ENCODE assay signal across 8 cellular contexts in genomic region chr9:120868339-120868675, GRCh38. TPM values are rescaled to one million over a fixed set of nuclear protein-coding genes. Genes with fewer than 3 reads are reported as not detected.
DNase-seq lines count a peak whose midpoint lies in the region; ATAC-seq and TF ChIP-seq lines count a peak whose summit lies in the region.

No MANE protein-coding gene starts in this region.

- 10 to 15% methylated on average over 11 of the region's 11 CpGs for WGBS in esophagus, 2 donors

- TF ChIP-seq POLR2A in Peyer's patch (IDR thresholded peaks at IDR 0.05) = peak in 1 of 2 donors; percentile 59

- H3K27ac ChIP-seq in Peyer's patch (peak overlapping the region; percentile 76 to 90 (median 88)), esophagus (ENCODE audit: low read depth in 2 of 2, low read length in 1 of 2) (peak overlapping the region; percentile 84 to 85)

- H3K36me3 ChIP-seq in Peyer's patch = peaks cover 0 to 22% (median 0%) of the 10 kb centered on the region in 3 donors
- H3K36me3 ChIP-seq in esophagus (ENCODE audit: control insufficient read depth in 2 of 2, insufficient read depth in 2 of 2, low read length in 1 of 2) = peaks cover 10 to 21% of the 10 kb centered on the region in 2 donors

- no peak for DNase-seq in Peyer's patch
- DNase-seq in renal cortical epithelial cell (ENCODE audit: low read depth) = peak; percentile 73
- no peak for DNase-seq in NCI-H2107 treated with DMSO at 0.1 percent for 48 hours (lab: John Stamatoyannopoulos, UW; ENCODE audit: unreplicated experiment)
- DNase-seq in HT-29 (ENCODE audit: low spot score) = no peak

- H3K4me3 ChIP-seq in Peyer's patch (peak overlapping the region; percentile 45 to 71 (median 60)), esophagus (ENCODE audit: low read depth in 1 of 2, low read length in 2 of 2) (peak overlapping the region; percentile 12)

- H3K27me3 ChIP-seq in Peyer's patch = no peaks in the 10 kb centered on the region
- H3K27me3 ChIP-seq in esophagus (ENCODE audit: control insufficient read depth in 1 of 2, insufficient read depth in 2 of 2, low read length in 2 of 2) = no peaks in the 10 kb centered on the region

- H3K9me3 ChIP-seq in Peyer's patch (no peaks in the 10 kb centered on the region), esophagus (ENCODE audit: control insufficient read depth in 2 of 2, insufficient read depth in 1 of 2, low read depth in 1 of 2, low read length in 1 of 2) (peaks cover 0 to 2% of the 10 kb centered on the region in 2 donors)

- ATAC-seq in esophagus mucosa (no peak), HG03521 (IDR thresholded peaks at IDR 0.05; ENCODE audit: unreplicated experiment) (no peak)

- TF ChIP-seq CTCF in GM12872 (IDR thresholded peaks at IDR 0.05; ENCODE audit: insufficient read depth, low read depth, low read length) (0 out of 3 replicates have a peak, but pooled peaks have one; percentile 3), Peyer's patch (IDR thresholded peaks at IDR 0.05) (peak in 3 of 6 experiments; percentile 26 to 36 (median 27))

- H3K4me1 ChIP-seq in Peyer's patch (peaks cover 0 to 8% (median 5%) of the 10 kb centered on the region in 4 donors), esophagus (ENCODE audit: control insufficient read depth in 2 of 2, insufficient read depth in 2 of 2, low read length in 1 of 2) (peaks cover 2 to 9% of the 10 kb centered on the region in 2 donors)

RNA-seq across cellular contexts. Expression of gene PHF19, which starts 8.7 kb away (rescaled TPM):
- total RNA-seq in Peyer's patch = 10 to 100 TPM in 3 of 4 donors, 1 to 10 TPM in 1; 7.2 to 76.7 (median 20.6) TPM
- polyA plus RNA-seq in esophagus = 10 to 100 TPM; 22.3 to 28.8 TPM
- 8.0 and 21.4 TPM in 2 replicates for total RNA-seq in renal cortical epithelial cell
- total RNA-seq in esophagus mucosa = 25.3 TPM
- total RNA-seq in HT-29 (2014; rRNA removed; shearing (Covaris generic)) = 100 and 106 TPM in 2 replicates

RNA-seq across cellular contexts. Expression of gene PSMD5, which starts 25.6 kb away (rescaled TPM):
- total RNA-seq in Peyer's patch (10 to 100 TPM; 23.8 to 46.2 (median 30.9) TPM), renal cortical epithelial cell (25.5 and 38.4 TPM in 2 replicates), esophagus mucosa (45.2 TPM)
- 10 to 100 TPM; 12.1 to 15.8 TPM for polyA plus RNA-seq in esophagus
- 17.4 and 26.5 TPM in 2 replicates for total RNA-seq in HT-29 (2014; rRNA removed; shearing (Covaris generic))

RNA-seq across cellular contexts. Expression of gene TRAF1, which starts 58.3 kb away (rescaled TPM):
- 10 to 100 TPM in 1 of 4 donors, 1 to 10 TPM in 3; 3.3 to 14.0 (median 8.8) TPM for total RNA-seq in Peyer's patch
- 1 to 10 TPM; 2.7 to 6.1 TPM for polyA plus RNA-seq in esophagus
- 3.4 and 16.0 TPM in 2 replicates for total RNA-seq in renal cortical epithelial cell
- total RNA-seq in esophagus mucosa = 1.2 TPM
- 0.41 and 0.73 TPM in 2 replicates for total RNA-seq in HT-29 (2014; rRNA removed; shearing (Covaris generic))
